In genomic region chr15:50302581-50302980, GRCh38 we compare ENCODE assay signal across 19 cellular contexts.
DNase-seq lines count a peak whose midpoint lies in the region; ATAC-seq and TF ChIP-seq lines count a peak whose summit lies in the region.
"Had no signal": no experiment of that assay in that cellular context is flagged by ENCODE, and none has a peak within 500 bp of the region (broad histone marks: within the 10 kb centered on the region; RNA-seq: fewer than 3 reads in every experiment).

No MANE protein-coding gene starts in this region.

- in situ Hi-C loops in GM13977 (cut with MboI; ENCODE audit: low pct_unique_long_range_greater_than_20kb, low sequenced_read_pairs, unreplicated experiment): no loop called here

- peak; percentile 22 for DNase-seq in GM13977 (ENCODE audit: low spot score)
- DNase-seq in germinal center (ENCODE audit: low spot score): peak; percentile 10
- no peak for DNase-seq in NCI-H526 treated with DMSO at 0.1 percent for 48 hours (lab: John Stamatoyannopoulos, UW)
- DNase-seq in SKM-1 treated with dmso at 0.1 percent for 144 hours (lab: John Stamatoyannopoulos, UW; ENCODE audit: unreplicated experiment): no peak
- DNase-seq: activated CD4-positive, alpha-beta T cell treated with anti-CD3 and anti-CD28 coated beads for 4 hours; heart right ventricle; Karpas-422; natural killer cell; NCI-H1092 treated with DMSO at 0.1 percent for 48 hours; NCI-H1930; NCI-H2227 treated with DMSO at 0.1 percent for 48 hours; NCI-H748 treated with DMSO at 0.1 percent for 48 hours; SIG-M5; stimulated activated naive CD4-positive, alpha-beta T cell; T-helper 1 cell had no signal

- no peak for TF ChIP-seq CTCF in GM13977 (IDR thresholded peaks at IDR 0.05; ENCODE audit: extremely low read depth, insufficient read depth, missing control alignments)

- peak; percentile 47 for ATAC-seq in GM18909 (IDR thresholded peaks at IDR 0.05; ENCODE audit: poor library complexity, unreplicated experiment)
- peak; percentile 58 for ATAC-seq in HG03159 (IDR thresholded peaks at IDR 0.05; ENCODE audit: unreplicated experiment)
- no peak for ATAC-seq in HG02623 (IDR thresholded peaks at IDR 0.05; ENCODE audit: unreplicated experiment)
- ATAC-seq: heart right ventricle, natural killer cell, Panc1 had no signal

Comparison
In these comparisons a context has a peak if more than half of its experiments do, and no peak if none do; other contexts are left out.
1. DNase-seq: peak in GM13977 (single experiment) and germinal center (single experiment); none in NCI-H526 treated with DMSO at 0.1 percent for 48 hours (single experiment) and SKM-1 treated with dmso at 0.1 percent for 144 hours (single experiment).